ENCODE assay signal across 8 cellular contexts in genomic region chr10:132447446-132448247, GRCh38. TPM values are rescaled to one million over a fixed set of nuclear protein-coding genes. Genes with fewer than 3 reads are reported as not detected.
DNase-seq lines count a peak whose midpoint lies in the region; TF ChIP-seq lines count a peak whose summit lies in the region.

No MANE protein-coding gene starts in this region.

- H3K4me1 ChIP-seq in CD8-positive, alpha-beta memory T cell (ENCODE audit: insufficient read depth, low read length): peaks cover 56% of the 10 kb centered on the region

- no peaks in the 10 kb centered on the region for H3K27me3 Mint-ChIP-seq in CD8-positive, alpha-beta memory T cell

- POLR2A ChIA-PET in CD8-positive, alpha-beta memory T cell (lab: Charles Lee): interaction anchor here (0.6 to 1.7 kb wide), 5 partner anchors 48 to 169 kb away, joined by 3 to 15 read pairs (median 3); partner anchors contain the start of gene PWWP2B

- peak overlapping the region; percentile 90 to 100 (median 95) for H3K27ac Mint-ChIP-seq in CD8-positive, alpha-beta memory T cell

- H3K4me1 Mint-ChIP-seq in CD8-positive, alpha-beta memory T cell: peaks cover 22 to 66% (median 33%) of the 10 kb centered on the region in 3 donors

- peak overlapping the region; percentile 91 for H3K27ac ChIP-seq in CD8-positive, alpha-beta memory T cell (ENCODE audit: low read depth, low read length)

- DNase-seq in CD8-positive, alpha-beta memory T cell: peak; percentile 69 to 93 (median 89)
- DNase-seq in NCI-H460 (ENCODE audit: extremely low read depth, low read depth): peak; percentile 44
- peak; percentile 80 for DNase-seq in activated T-cell treated with anti-CD3 and anti-CD28 coated beads for 48 hours (ENCODE audit: low read depth)
- peak; percentile 53 for DNase-seq in fibroblast of the aortic adventitia (ENCODE audit: low read depth)
- DNase-seq in stimulated activated CD4-positive, alpha-beta T cell treated with anti-CD3 and anti-CD28 coated beads, Interleukin-12 subunit alpha, Interleukin-12 subunit beta, amount 100 ng/mL, for 48 hours (ENCODE audit: low read depth in 2 of 3, low spot score in 1 of 3): peak; percentile 68 to 82 (median 71)
- DNase-seq in NCI-H2196 (lab: John Stamatoyannopoulos, UW; ENCODE audit: unreplicated experiment): no peak
- DNase-seq in cortex of kidney (lab: John Stamatoyannopoulos, UW): no peak
- DNase-seq in cerebellar cortex (ENCODE audit: low spot score): no peak

- no peaks in the 10 kb centered on the region for H3K9me3 ChIP-seq in CD8-positive, alpha-beta memory T cell (ENCODE audit: low read length)

- no peak for TF ChIP-seq CTCF in fibroblast of the aortic adventitia (IDR thresholded peaks at IDR 0.05; ENCODE audit: insufficient read depth, low read length)

- no peaks in the 10 kb centered on the region for H3K9me3 Mint-ChIP-seq in CD8-positive, alpha-beta memory T cell

- H3K36me3 Mint-ChIP-seq in CD8-positive, alpha-beta memory T cell: no peaks in the 10 kb centered on the region

- CTCF ChIA-PET in CD8-positive, alpha-beta memory T cell (lab: Charles Lee): interaction anchor here (0.7 to 2.2 kb wide), 14 partner anchors 8 to 425 kb away, joined by 3 to 17 read pairs (median 4); partner anchors contain the start of gene PWWP2B

- H3K36me3 ChIP-seq in CD8-positive, alpha-beta memory T cell (ENCODE audit: insufficient read depth, low read length): no peaks in the 10 kb centered on the region

- H3K27me3 ChIP-seq in CD8-positive, alpha-beta memory T cell (ENCODE audit: insufficient read depth, low read length, poor library complexity, severe bottlenecking): no peaks in the 10 kb centered on the region

- H3K4me3 ChIP-seq in CD8-positive, alpha-beta memory T cell (ENCODE audit: low read length): peak overlapping the region; percentile 53
- H3K4me3 ChIP-seq in fibroblast of the aortic adventitia (ENCODE audit: low read depth, low read length): no peak overlapping the region

- peak overlapping the region; percentile 45 to 73 (median 63) for H3K4me3 Mint-ChIP-seq in CD8-positive, alpha-beta memory T cell

RNA-seq across cellular contexts. Expression of gene PWWP2B, which starts 50.6 kb away (rescaled TPM):
- 1 to 10 TPM; 3.1 to 3.7 TPM for total RNA-seq in CD8-positive, alpha-beta memory T cell
- 4.4 TPM for polyA plus RNA-seq in CD8-positive, alpha-beta memory T cell
- 18.6 and 21.8 TPM in 2 replicates for total RNA-seq in NCI-H460 (2014; rRNA removed; shearing (Covaris generic))
- 23.8 and 36.3 TPM in 2 replicates for polyA plus RNA-seq in NCI-H460 (2014; cell fraction: nucleus; rRNA removed)
- total RNA-seq in fibroblast of the aortic adventitia (ENCODE audit: low replicate concordance): 6.1 and 7.2 TPM in 2 replicates

Comparison
In these comparisons a context has a peak if more than half of its experiments do, and no peak if none do; other contexts are left out.
1. DNase-seq: peak in CD8-positive, alpha-beta memory T cell (5 of 5), NCI-H460 (single experiment), activated T-cell treated with anti-CD3 and anti-CD28 coated beads for 48 hours (single experiment), fibroblast of the aortic adventitia (single experiment) and stimulated activated CD4-positive, alpha-beta T cell treated with anti-CD3 and anti-CD28 coated beads, Interleukin-12 subunit alpha, Interleukin-12 subunit beta, amount 100 ng/mL, for 48 hours (3 of 3); none in NCI-H2196 (single experiment), cortex of kidney (single experiment) and cerebellar cortex (single experiment).